Comparison of ENCODE assay signal across 22 cellular contexts in genomic region chr1:28341591-28341990, GRCh38. TPM values are rescaled to one million over a fixed set of nuclear protein-coding genes. Genes with fewer than 3 reads are reported as not detected.
DNase-seq lines count a peak whose midpoint lies in the region; ATAC-seq, FAIRE-seq and TF ChIP-seq lines count a peak whose summit lies in the region.
"Had no signal": no experiment of that assay in that cellular context is flagged by ENCODE, and none has a peak within 500 bp of the region (broad histone marks: within the 10 kb centered on the region; RNA-seq: fewer than 3 reads in every experiment).

No MANE protein-coding gene starts in this region.

- H4K20me1 ChIP-seq in HepG2 (ENCODE audit: insufficient read depth, low read length) (no peaks in the 10 kb centered on the region), astrocyte (ENCODE audit: insufficient read depth, low read length) (no peaks in the 10 kb centered on the region), keratinocyte (ENCODE audit: control insufficient read depth, extremely low read depth, insufficient read depth, low read length) (no peaks in the 10 kb centered on the region)

- H3K36me3 ChIP-seq in HepG2 (replicated peaks in 1 of 2; ENCODE audit: control insufficient read depth in 1 of 2, insufficient read depth in 2 of 2, low read length in 2 of 2), result no peaks in the 10 kb centered on the region
- no peaks in the 10 kb centered on the region for H3K36me3 ChIP-seq in right lobe of liver
- no peaks in the 10 kb centered on the region for H3K36me3 ChIP-seq in astrocyte (ENCODE audit: insufficient read depth, low read length)
- H3K36me3 ChIP-seq in keratinocyte (ENCODE audit: control insufficient read depth in 2 of 2, extremely low read depth in 1 of 2, insufficient read depth in 2 of 2, low read length in 2 of 2), result no peaks in the 10 kb centered on the region
- H3K36me3 ChIP-seq: pancreas had no signal

- intact Hi-C loops in HepG2 (cut with micrococcal nuclease; ENCODE audit: unreplicated experiment), result no loop called here
- intact Hi-C loops in right lobe of liver (cut with DNase I), result no loop called here

- H3K4me3 ChIP-seq in HepG2 (replicated peaks in 1 of 3; ENCODE audit: insufficient read depth in 1 of 3, low read depth in 2 of 3, low read length in 3 of 3) (no peak overlapping the region), right lobe of liver (no peak overlapping the region), astrocyte (ENCODE audit: insufficient read depth, low read depth, low read length) (no peak overlapping the region), keratinocyte (ENCODE audit: control insufficient read depth in 2 of 3, extremely low read depth in 1 of 3, insufficient read depth in 2 of 3, low read depth in 1 of 3, low read length in 3 of 3) (no peak overlapping the region)
- H3K4me3 ChIP-seq: mucosa of descending colon, pancreas, testis had no signal

- TF ChIP-seq EP300 in HepG2 (IDR thresholded peaks at IDR 0.05; ENCODE audit: low read depth in 2 of 2, low read length in 2 of 2) (no peak), HepG2 (CRISPR knock-in tag; IDR thresholded peaks at IDR 0.05; ENCODE audit: borderline replicate concordance) (no peak)

- dilution Hi-C loops in keratinocyte (cut with MboI; ENCODE audit: extremely low pct_ligation_motif_present, low sequenced_read_pairs), result no loop called here

- H3K4me2 ChIP-seq in HepG2 (ENCODE audit: low read depth, low read length), result no peak overlapping the region
- peak overlapping the region; percentile 25 for H3K4me2 ChIP-seq in astrocyte (ENCODE audit: low read length)
- H3K4me2 ChIP-seq in keratinocyte (ENCODE audit: control insufficient read depth, extremely low read depth, insufficient read depth, low read depth, low read length), result peak overlapping the region; percentile 58

- POLR2A ChIA-PET in HepG2 (lab: Yijun Ruan, JAX), result interaction anchor here (1.0 to 2.9 kb wide), 3 partner anchors 12 to 395 kb away, joined by 3 to 11 read pairs (median 3); partner anchors contain the start of genes MED18 and YTHDF2

- TF ChIP-seq RAD21 in HepG2 (CRISPR knock-in tag; IDR thresholded peaks at IDR 0.05), result no peak

- no peak for TF ChIP-seq CTCF in HepG2 (CRISPR knock-in tag; IDR thresholded peaks at IDR 0.05)
- no peak for TF ChIP-seq CTCF in right lobe of liver (IDR thresholded peaks at IDR 0.05)
- TF ChIP-seq CTCF in astrocyte (IDR thresholded peaks at IDR 0.05; ENCODE audit: insufficient read depth, low read depth, low read length), result no peak
- no peak for TF ChIP-seq CTCF in keratinocyte (optimal IDR thresholded peaks at IDR 0.05 in 1 of 3, IDR thresholded peaks at IDR 0.05 in 1 of 3, conservative IDR thresholded peaks at IDR 0.05 in 1 of 3; ENCODE audit: extremely low read depth in 1 of 3, insufficient read depth in 2 of 3, low read length in 3 of 3)

- DNase-seq in HepG2 (ENCODE audit: low spot score), result no peak
- no peak for DNase-seq in right lobe of liver
- DNase-seq in astrocyte (ENCODE audit: low read depth), result peak; percentile 32
- peak; percentile 58 for DNase-seq in keratinocyte (ENCODE audit: low read depth, low spot score)
- DNase-seq in activated effector memory CD4-positive, alpha-beta T cell treated with Interleukin-2 at 50 U/mL for 16 hours, result no peak
- no peak for DNase-seq in RPMI8226
- DNase-seq: 8988T; activated CD8-positive, alpha-beta memory T cell treated with anti-CD3 and anti-CD28 coated beads for 24 hours; activated naive CD4-positive, alpha-beta T cell treated with Interleukin-2 at 50 U/mL for 16 hours; activated T-cell treated with anti-CD3 and anti-CD28 coated beads, Interleukin-2, amount 50 U/mL, for 24 hours; amygdala; caudate nucleus; DMS79 treated with DMSO at 0.1 percent for 48 hours; mucosa of descending colon; NCI-H2171 treated with DMSO at 0.1 percent for 48 hours; NCI-H69; nephron progenitor cell; pancreas; testis had no signal

- H3K9me3 Mint-ChIP-seq in astrocyte (ENCODE audit: unreplicated experiment), result no peaks in the 10 kb centered on the region
- H3K9me3 Mint-ChIP-seq: activated T-cell treated with anti-CD3 and anti-CD28 coated beads, Interleukin-2, amount 50 U/mL, for 24 hours; nephron progenitor cell had no signal

- H3K4me1 Mint-ChIP-seq in astrocyte (ENCODE audit: low read depth, unreplicated experiment), result peaks cover 7% of the 10 kb centered on the region

- H3K79me2 ChIP-seq in HepG2 (ENCODE audit: insufficient read depth, low read length) (no peaks in the 10 kb centered on the region), astrocyte (ENCODE audit: insufficient read depth, low read length) (no peaks in the 10 kb centered on the region), keratinocyte (ENCODE audit: control insufficient read depth, insufficient read depth, low read length) (no peaks in the 10 kb centered on the region)

- no peaks in the 10 kb centered on the region for H3K36me3 Mint-ChIP-seq in astrocyte (ENCODE audit: low read depth, unreplicated experiment)

- CTCF ChIA-PET in HepG2 (lab: Yijun Ruan, JAX; ENCODE audit: low intra/inter-chr PET ratio, low total read pairs), result no interaction called here

- no peaks in the 10 kb centered on the region for H3K9me3 ChIP-seq in HepG2 (ENCODE audit: low read length)
- no peaks in the 10 kb centered on the region for H3K9me3 ChIP-seq in right lobe of liver
- H3K9me3 ChIP-seq in astrocyte (ENCODE audit: insufficient read depth, low read depth, low read length), result no peaks in the 10 kb centered on the region
- no peaks in the 10 kb centered on the region for H3K9me3 ChIP-seq in keratinocyte (ENCODE audit: control insufficient read depth, low read depth, low read length)
- H3K9me3 ChIP-seq: mucosa of descending colon, pancreas, testis had no signal

- peak overlapping the region; percentile 85 for H3K27ac Mint-ChIP-seq in astrocyte (ENCODE audit: unreplicated experiment)
- H3K27ac Mint-ChIP-seq: activated T-cell treated with anti-CD3 and anti-CD28 coated beads, Interleukin-2, amount 50 U/mL, for 24 hours; nephron progenitor cell had no signal

- H3K27ac ChIP-seq in HepG2 (ENCODE audit: extremely low read length, insufficient read depth, low read length), result no peak overlapping the region
- no peak overlapping the region for H3K27ac ChIP-seq in right lobe of liver
- H3K27ac ChIP-seq in astrocyte (ENCODE audit: low read depth, low read length), result peak overlapping the region; percentile 33
- peak overlapping the region; percentile 66 for H3K27ac ChIP-seq in keratinocyte (ENCODE audit: control insufficient read depth, insufficient read depth, low read length)
- H3K27ac ChIP-seq: HL-60, pancreas, testis had no signal

- H3K4me1 ChIP-seq in HepG2 (ENCODE audit: insufficient read depth, low read length) (peaks cover 12% of the 10 kb centered on the region), right lobe of liver (no peaks in the 10 kb centered on the region), astrocyte (ENCODE audit: insufficient read depth, low read length) (peaks cover 10% of the 10 kb centered on the region), keratinocyte (ENCODE audit: control insufficient read depth, extremely low read depth, insufficient read depth, low read length) (peaks cover 16% of the 10 kb centered on the region)
- H3K4me1 ChIP-seq: pancreas, testis had no signal

- FAIRE-seq in HepG2 (lab: Jason Lieb, UNC) (no peak), astrocyte (lab: Jason Lieb, UNC) (peak; percentile 9), keratinocyte (lab: Jason Lieb, UNC) (peak; percentile 80)
- FAIRE-seq: pancreas had no signal

- H3K9ac ChIP-seq in HepG2 (ENCODE audit: insufficient read depth, low read depth, low read length) (no peak overlapping the region), astrocyte (ENCODE audit: low read length) (no peak overlapping the region), keratinocyte (ENCODE audit: control insufficient read depth, extremely low read depth, insufficient read depth, low read length) (no peak overlapping the region)

- H3K27me3 ChIP-seq in HepG2 (ENCODE audit: control insufficient read depth in 1 of 2, insufficient read depth in 2 of 2, low read length in 2 of 2) (no peaks in the 10 kb centered on the region), right lobe of liver (no peaks in the 10 kb centered on the region), astrocyte (ENCODE audit: insufficient read depth, low read length) (no peaks in the 10 kb centered on the region), keratinocyte (ENCODE audit: control insufficient read depth, extremely low read depth, insufficient read depth, low read length) (no peaks in the 10 kb centered on the region)
- H3K27me3 ChIP-seq: pancreas, testis had no signal

- no peaks in the 10 kb centered on the region for H3K9me1 ChIP-seq in keratinocyte (ENCODE audit: control insufficient read depth, extremely low read depth, insufficient read depth, low read length)

- WGBS in HepG2 (ENCODE audit: low lambda C conversion rate), result 94% methylated on average over 2 of the region's 2 CpGs
- WGBS in right lobe of liver (ENCODE audit: insufficient coverage, low coverage, low lambda C conversion rate, missing lambda C conversion rate), result 94% methylated on average over 2 of the region's 2 CpGs

- in situ Hi-C loops in HepG2 (cut with HindIII; ENCODE audit: extremely low pct_ligation_motif_present, low pct_unique_long_range_greater_than_20kb), result no loop called here

- no peaks in the 10 kb centered on the region for H3K27me3 Mint-ChIP-seq in astrocyte (ENCODE audit: low read depth, unreplicated experiment)
- H3K27me3 Mint-ChIP-seq: activated T-cell treated with anti-CD3 and anti-CD28 coated beads, Interleukin-2, amount 50 U/mL, for 24 hours had no signal

- no peak overlapping the region for H3K4me3 Mint-ChIP-seq in astrocyte (ENCODE audit: unreplicated experiment)
- H3K4me3 Mint-ChIP-seq: activated T-cell treated with anti-CD3 and anti-CD28 coated beads, Interleukin-2, amount 50 U/mL, for 24 hours; nephron progenitor cell had no signal

- BruUV-seq in HepG2 (replicated peaks; lab: Mats Ljungman, UMichigan), result no TSS peak

- H2AFZ ChIP-seq in HepG2 (ENCODE audit: low read length) (no peak overlapping the region), astrocyte (ENCODE audit: low read depth, low read length) (no peak overlapping the region), keratinocyte (ENCODE audit: control insufficient read depth, low read length) (no peak overlapping the region)

- no peak for ATAC-seq in HepG2
- no peak for ATAC-seq in right lobe of liver
- ATAC-seq in GM19463 (IDR thresholded peaks at IDR 0.05; ENCODE audit: unreplicated experiment), result no peak
- ATAC-seq in GM19452 (IDR thresholded peaks at IDR 0.05; ENCODE audit: unreplicated experiment), result no peak
- ATAC-seq: mucosa of descending colon, pancreas had no signal

- no peak for TF ChIP-seq POLR2A in HepG2 (IDR thresholded peaks at IDR 0.05; ENCODE audit: insufficient read depth in 1 of 2, low read depth in 2 of 2, low read length in 2 of 2)
- no peak for TF ChIP-seq POLR2A in right lobe of liver (IDR thresholded peaks at IDR 0.05)

RNA-seq across cellular contexts. Expression of gene MED18, which starts 12.8 kb away (rescaled TPM):
- 21.0 and 28.8 TPM in 2 replicates for total RNA-seq in HepG2 (2016; rRNA removed; fragmentation: Illumina TruSeq; extraction: Trizol)
- total RNA-seq in HepG2 (2016; cell fraction: cytosol; rRNA removed; fragmentation: Illumina TruSeq; extraction: Trizol; ENCODE audit: low read depth), result 7.0 and 7.5 TPM in 2 replicates
- total RNA-seq in HepG2 (2016; cell fraction: insoluble cytoplasmic fraction; rRNA removed; fragmentation: Illumina TruSeq; extraction: Trizol), result 20.7 and 32.3 TPM in 2 replicates
- total RNA-seq in HepG2 (2016; cell fraction: membrane; rRNA removed; fragmentation: Illumina TruSeq; extraction: Trizol), result 10.5 and 12.8 TPM in 2 replicates
- 7.0 and 9.3 TPM in 2 replicates for total RNA-seq in HepG2 (2016; cell fraction: nucleus; rRNA removed; fragmentation: Illumina TruSeq; extraction: Trizol)
- 11.7 and 14.4 TPM in 2 replicates for polyA plus RNA-seq in HepG2 (2011; rRNA removed)
- 16.5 and 19.8 TPM in 2 replicates for polyA plus RNA-seq in HepG2 (2011; cell fraction: cytosol; rRNA removed)
- polyA plus RNA-seq in HepG2 (2011; cell fraction: nucleus; rRNA removed), result 10.4 and 11.6 TPM in 2 replicates
- 9.5 and 13.0 TPM in 2 replicates for polyA plus RNA-seq in HepG2 (2012)
- 2.8 and 3.8 TPM in 2 replicates for polyA plus RNA-seq in HepG2 (2016; cell fraction: cytosol; fragmentation: Illumina TruSeq; extraction: Trizol; ENCODE audit: low read depth)
- polyA plus RNA-seq in HepG2 (2016; cell fraction: insoluble cytoplasmic fraction; fragmentation: Illumina TruSeq; extraction: Trizol; ENCODE audit: low read depth), result 26.5 and 30.0 TPM in 2 replicates
- 4.9 and 5.6 TPM in 2 replicates for polyA plus RNA-seq in HepG2 (2016; cell fraction: membrane; fragmentation: Illumina TruSeq; extraction: Trizol; ENCODE audit: low read depth)
- 14.7 and 18.3 TPM in 2 replicates for polyA plus RNA-seq in HepG2 (2016; cell fraction: nucleus; fragmentation: Illumina TruSeq; extraction: Trizol; ENCODE audit: insufficient read depth, low read depth)
- polyA minus RNA-seq in HepG2 (2011; rRNA and poly(A)+ RNA removed; ENCODE audit: low replicate concordance), result 28.2 and 57.8 TPM in 2 replicates
- 13.0 and 15.4 TPM in 2 replicates for polyA minus RNA-seq in HepG2 (2011; cell fraction: cytosol; rRNA and poly(A)+ RNA removed)
- polyA minus RNA-seq in HepG2 (2011; cell fraction: nucleus; rRNA and poly(A)+ RNA removed), result 3.6 and 4.2 TPM in 2 replicates
- 10 to 100 TPM in 4 of 6 experiments, 1 to 10 TPM in 2; 9.1 to 16.4 (median 11.8) TPM for total RNA-seq in right lobe of liver
- total RNA-seq in astrocyte, result 10.4 and 11.6 TPM in 2 replicates
- polyA plus RNA-seq in keratinocyte, result 23.5 to 26.7 TPM (median 23.8 TPM) in 3 replicates
- 7.5 TPM for polyA plus RNA-seq in keratinocyte (2011; ENCODE audit: low read depth)
- 21.8 and 27.4 TPM in 2 replicates for polyA plus RNA-seq in keratinocyte (2011; cell fraction: cytosol; rRNA removed)
- polyA plus RNA-seq in keratinocyte (2011; cell fraction: nucleus; rRNA removed), result 26.9 and 31.7 TPM in 2 replicates
- 20.8 and 25.5 TPM in 2 replicates for polyA plus RNA-seq in keratinocyte (2012; ENCODE audit: low replicate concordance)
- polyA minus RNA-seq in keratinocyte, result 31.4 to 78.0 TPM (median 57.1 TPM) in 3 replicates
- 25.5 TPM for polyA minus RNA-seq in keratinocyte (2011; cell fraction: cytosol; rRNA and poly(A)+ RNA removed)
- 11.0 and 17.6 TPM in 2 replicates for polyA minus RNA-seq in keratinocyte (2011; cell fraction: nucleus; rRNA and poly(A)+ RNA removed)

RNA-seq across cellular contexts. Expression of gene PHACTR4, which starts 27.9 kb away (rescaled TPM):
- total RNA-seq in HepG2 (2016; rRNA removed; fragmentation: Illumina TruSeq; extraction: Trizol) (17.1 and 29.6 TPM in 2 replicates), right lobe of liver (10 to 100 TPM; 16.1 to 25.8 (median 23.3) TPM), astrocyte (72.6 and 78.5 TPM in 2 replicates)
- 12.5 and 13.7 TPM in 2 replicates for total RNA-seq in HepG2 (2016; cell fraction: cytosol; rRNA removed; fragmentation: Illumina TruSeq; extraction: Trizol; ENCODE audit: low read depth)
- total RNA-seq in HepG2 (2016; cell fraction: insoluble cytoplasmic fraction; rRNA removed; fragmentation: Illumina TruSeq; extraction: Trizol), result 18.0 and 28.5 TPM in 2 replicates
- total RNA-seq in HepG2 (2016; cell fraction: membrane; rRNA removed; fragmentation: Illumina TruSeq; extraction: Trizol), result 22.9 and 27.9 TPM in 2 replicates
- 19.8 and 22.8 TPM in 2 replicates for total RNA-seq in HepG2 (2016; cell fraction: nucleus; rRNA removed; fragmentation: Illumina TruSeq; extraction: Trizol)
- polyA plus RNA-seq in HepG2 (2011; rRNA removed) (13.9 TPM in 2 replicates), keratinocyte (8.0 to 12.2 TPM (median 9.4 TPM) in 3 replicates)
- polyA plus RNA-seq in HepG2 (2011; cell fraction: cytosol; rRNA removed), result 9.3 and 14.1 TPM in 2 replicates
- 7.6 and 10.2 TPM in 2 replicates for polyA plus RNA-seq in HepG2 (2011; cell fraction: nucleus; rRNA removed)
- 20.1 and 20.8 TPM in 2 replicates for polyA plus RNA-seq in HepG2 (2012)
- polyA plus RNA-seq in HepG2 (2016; cell fraction: cytosol; fragmentation: Illumina TruSeq; extraction: Trizol; ENCODE audit: low read depth), result 3.9 and 4.2 TPM in 2 replicates
- 36.5 and 50.9 TPM in 2 replicates for polyA plus RNA-seq in HepG2 (2016; cell fraction: insoluble cytoplasmic fraction; fragmentation: Illumina TruSeq; extraction: Trizol; ENCODE audit: low read depth)
- 18.0 and 18.6 TPM in 2 replicates for polyA plus RNA-seq in HepG2 (2016; cell fraction: membrane; fragmentation: Illumina TruSeq; extraction: Trizol; ENCODE audit: low read depth)
- 40.9 and 42.7 TPM in 2 replicates for polyA plus RNA-seq in HepG2 (2016; cell fraction: nucleus; fragmentation: Illumina TruSeq; extraction: Trizol; ENCODE audit: insufficient read depth, low read depth)
- polyA minus RNA-seq in HepG2 (2011; rRNA and poly(A)+ RNA removed; ENCODE audit: low replicate concordance), result 21.5 and 24.1 TPM in 2 replicates
- polyA minus RNA-seq in HepG2 (2011; cell fraction: cytosol; rRNA and poly(A)+ RNA removed), result 19.1 and 23.2 TPM in 2 replicates
- 13.7 and 14.3 TPM in 2 replicates for polyA minus RNA-seq in HepG2 (2011; cell fraction: nucleus; rRNA and poly(A)+ RNA removed)
- 34.2 TPM for polyA plus RNA-seq in keratinocyte (2011; ENCODE audit: low read depth)
- polyA plus RNA-seq in keratinocyte (2011; cell fraction: cytosol; rRNA removed), result 8.9 and 12.9 TPM in 2 replicates
- 23.9 and 25.0 TPM in 2 replicates for polyA plus RNA-seq in keratinocyte (2011; cell fraction: nucleus; rRNA removed)
- 19.9 and 26.2 TPM in 2 replicates for polyA plus RNA-seq in keratinocyte (2012; ENCODE audit: low replicate concordance)
- 11.9 to 29.5 TPM (median 15.6 TPM) in 3 replicates for polyA minus RNA-seq in keratinocyte
- 9.2 TPM for polyA minus RNA-seq in keratinocyte (2011; cell fraction: cytosol; rRNA and poly(A)+ RNA removed)
- polyA minus RNA-seq in keratinocyte (2011; cell fraction: nucleus; rRNA and poly(A)+ RNA removed), result 9.3 and 25.8 TPM in 2 replicates

Comparison
In these comparisons a context has a peak if more than half of its experiments do, and no peak if none do; other contexts are left out.
1. DNase-seq: peak in astrocyte (single experiment) and keratinocyte (single experiment); none in HepG2 (single experiment), right lobe of liver (0 of 3), activated effector memory CD4-positive, alpha-beta T cell treated with Interleukin-2 at 50 U/mL for 16 hours (single experiment) and RPMI8226 (single experiment).
2. H3K27ac ChIP-seq: peak in astrocyte (single experiment) and keratinocyte (single experiment); none in HepG2 (single experiment) and right lobe of liver (0 of 3).